Comparison of ENCODE assay signal across 17 cellular contexts in genomic region chr1:50644447-50645105, GRCh38.
DNase-seq lines count a peak whose midpoint lies in the region; ATAC-seq and TF ChIP-seq lines count a peak whose summit lies in the region.
"Had no signal": no experiment of that assay in that cellular context is flagged by ENCODE, and none has a peak within 500 bp of the region (broad histone marks: within the 10 kb centered on the region; RNA-seq: fewer than 3 reads in every experiment).

No MANE protein-coding gene starts in this region.

- no peak overlapping the region for H3K9ac ChIP-seq in SK-N-MC (ENCODE audit: insufficient read length)
- H3K9ac ChIP-seq in rectal smooth muscle tissue (ENCODE audit: low read length): no peak overlapping the region

- H3K4me2 ChIP-seq in GM23338: no peak overlapping the region

- H3K36me3 Mint-ChIP-seq in GM23338 (ENCODE audit: low read depth): no peaks in the 10 kb centered on the region

- H3K4me3 ChIP-seq in GM23338 (no peak overlapping the region), SK-N-MC (peak overlapping the region; percentile 51), fibroblast of villous mesenchyme (ENCODE audit: low read depth, low read length) (peak overlapping the region; percentile 47), rectal smooth muscle tissue (ENCODE audit: low read length) (no peak overlapping the region)
- H3K4me3 ChIP-seq: adrenal gland, heart right ventricle had no signal

- H2AFZ ChIP-seq in GM23338: no peak overlapping the region

- H3K27me3 ChIP-seq in GM23338 (ENCODE audit: insufficient read depth) (no peaks in the 10 kb centered on the region), rectal smooth muscle tissue (ENCODE audit: control insufficient read depth, insufficient read depth, low read length) (no peaks in the 10 kb centered on the region)
- H3K27me3 ChIP-seq: adrenal gland, heart right ventricle had no signal

- H3K79me2 ChIP-seq in GM23338 (replicated peaks; ENCODE audit: insufficient read depth): no peaks in the 10 kb centered on the region

- H3F3A ChIP-seq in GM23338 (replicated peaks; ENCODE audit: low read depth): no peaks in the 10 kb centered on the region

- no peaks in the 10 kb centered on the region for H3K9me3 Mint-ChIP-seq in GM23338
- H3K9me3 Mint-ChIP-seq: activated CD4-positive, alpha-beta memory T cell treated with anti-CD3 and anti-CD28 coated beads, Interleukin-2, amount 10 ng/mL, durations not matched to agents 7 days and 5 days; central memory CD8-positive, alpha-beta T cell had no signal

- no peak for ATAC-seq in GM23338
- ATAC-seq in HG02870 (IDR thresholded peaks at IDR 0.05; ENCODE audit: unreplicated experiment): no peak
- ATAC-seq in HG02852 (IDR thresholded peaks at IDR 0.05; ENCODE audit: unreplicated experiment): no peak
- ATAC-seq in GM18907 (IDR thresholded peaks at IDR 0.05; ENCODE audit: unreplicated experiment): no peak
- ATAC-seq: heart right ventricle, SK-N-SH treated with all-trans-retinoic acid at 6 μM for 48 hours had no signal

- H3K9me3 ChIP-seq in SK-N-MC (ENCODE audit: low read depth, low read length): no peaks in the 10 kb centered on the region
- H3K9me3 ChIP-seq: adrenal gland, heart right ventricle had no signal

- no peak overlapping the region; the same call in 2 of the 3 replicates for H3K4me3 Mint-ChIP-seq in GM23338
- H3K4me3 Mint-ChIP-seq: activated CD4-positive, alpha-beta memory T cell treated with anti-CD3 and anti-CD28 coated beads, Interleukin-2, amount 10 ng/mL, durations not matched to agents 7 days and 5 days; central memory CD8-positive, alpha-beta T cell had no signal

- H3K27ac ChIP-seq in GM23338 (ENCODE audit: low read depth) (peak overlapping the region; percentile 72), SK-N-MC (peak overlapping the region; percentile 68), rectal smooth muscle tissue (ENCODE audit: low read depth, low read length) (peak overlapping the region; percentile 28)
- H3K27ac ChIP-seq: adrenal gland, epithelial cell of prostate, heart right ventricle, HL-60 had no signal

- H4K20me1 ChIP-seq in GM23338 (replicated peaks; ENCODE audit: insufficient read depth): no peaks in the 10 kb centered on the region

- peak; percentile 32 for DNase-seq in GM23338 (ENCODE audit: low spot score)
- DNase-seq in SK-N-MC (ENCODE audit: low read depth, low spot score): peak; percentile 65
- DNase-seq in fibroblast of villous mesenchyme (ENCODE audit: low read depth): peak; percentile 74
- DNase-seq in COLO668 (lab: John Stamatoyannopoulos, UW; ENCODE audit: unreplicated experiment): no peak
- DNase-seq: activated CD4-positive, alpha-beta memory T cell treated with anti-CD3 and anti-CD28 coated beads, Interleukin-2, amount 10 ng/mL, durations not matched to agents 7 days and 5 days; adrenal gland; DMS 273 treated with DMSO at 0.1 percent for 48 hours; heart right ventricle; NCI-H1694 treated with DMSO at 0.1 percent for 48 hours had no signal

- H3K9me2 ChIP-seq in GM23338 (ENCODE audit: insufficient read depth): no peaks in the 10 kb centered on the region

- peaks cover 15% of the 10 kb centered on the region for H3K4me1 Mint-ChIP-seq in GM23338
- H3K4me1 Mint-ChIP-seq: activated CD4-positive, alpha-beta memory T cell treated with anti-CD3 and anti-CD28 coated beads, Interleukin-2, amount 10 ng/mL, durations not matched to agents 7 days and 5 days; central memory CD8-positive, alpha-beta T cell had no signal

- H3K36me3 ChIP-seq in GM23338 (ENCODE audit: insufficient read depth) (no peaks in the 10 kb centered on the region), SK-N-MC (ENCODE audit: insufficient read depth, low read length) (no peaks in the 10 kb centered on the region), rectal smooth muscle tissue (ENCODE audit: control insufficient read depth, insufficient read depth, low read length) (no peaks in the 10 kb centered on the region)
- H3K36me3 ChIP-seq: adrenal gland had no signal

- H3K4me1 ChIP-seq in GM23338 (ENCODE audit: insufficient read depth): no peaks in the 10 kb centered on the region; the same call in none of the 2 replicates
- H3K4me1 ChIP-seq in rectal smooth muscle tissue (ENCODE audit: control insufficient read depth, insufficient read depth, low read length): peaks cover 5% of the 10 kb centered on the region
- H3K4me1 ChIP-seq: adrenal gland, heart right ventricle had no signal

- H3K27ac Mint-ChIP-seq in GM23338: peak overlapping the region; percentile 86
- H3K27ac Mint-ChIP-seq: activated CD4-positive, alpha-beta memory T cell treated with anti-CD3 and anti-CD28 coated beads, Interleukin-2, amount 10 ng/mL, durations not matched to agents 7 days and 5 days had no signal

- TF ChIP-seq CTCF in GM23338 (conservative IDR thresholded peaks at IDR 0.05; ENCODE audit: low read depth in 2 of 2) (no peak), fibroblast of villous mesenchyme (IDR thresholded peaks at IDR 0.05; ENCODE audit: insufficient read depth, low read depth, low read length) (no peak)

- H3K27me3 Mint-ChIP-seq in GM23338 (ENCODE audit: insufficient read depth, low read depth, poor library complexity): peaks cover 4% of the 10 kb centered on the region
- H3K27me3 Mint-ChIP-seq: activated CD4-positive, alpha-beta memory T cell treated with anti-CD3 and anti-CD28 coated beads, Interleukin-2, amount 10 ng/mL, durations not matched to agents 7 days and 5 days; central memory CD8-positive, alpha-beta T cell had no signal

TF ChIP-seq in GM23338, 12 proteins besides CTCF, POLR2A, EP300 and RAD21 (continues in another document):
- TF ChIP-seq EZH2phosphoT487 (IDR thresholded peaks at IDR 0.05; ENCODE audit: unreplicated experiment) (no peak), JUNB (IDR thresholded peaks at IDR 0.05; ENCODE audit: unreplicated experiment) (no peak), NANOG (IDR thresholded peaks at IDR 0.05; ENCODE audit: borderline replicate concordance) (no peak), ZNF114 (CRISPR knock-in tag; IDR thresholded peaks at IDR 0.05) (no peak), STAT1 (IDR thresholded peaks at IDR 0.05; ENCODE audit: unreplicated experiment) (no peak), ZNF331 (CRISPR knock-in tag; IDR thresholded peaks at IDR 0.05; ENCODE audit: low read depth) (no peak), ETS1 (IDR thresholded peaks at IDR 0.05) (no peak)

Comparison
In these comparisons a context has a peak if more than half of its experiments do, and no peak if none do; other contexts are left out.
1. H3K4me3 ChIP-seq: peak in SK-N-MC (single experiment) and fibroblast of villous mesenchyme (single experiment); none in GM23338 (single experiment) and rectal smooth muscle tissue (single experiment).
2. Peak in every context shown above with its lines, with median percentiles within 50 percentile points of each other: H3K27ac ChIP-seq.